9 cellular contexts compared by ENCODE assay signal in genomic region chr15:67176195-67176971, GRCh38.
DNase-seq lines count a peak whose midpoint lies in the region; ATAC-seq and TF ChIP-seq lines count a peak whose summit lies in the region.
"Had no signal": no experiment of that assay in that cellular context is flagged by ENCODE, and none has a peak within 500 bp of the region (broad histone marks: within the 10 kb centered on the region; RNA-seq: fewer than 3 reads in every experiment).

No MANE protein-coding gene starts in this region.

- TF ChIP-seq CTCF in lung (IDR thresholded peaks at IDR 0.05; ENCODE audit: control extremely low read depth, extremely low read depth) (no peak), transverse colon (IDR thresholded peaks at IDR 0.05) (no peak)

- H3K27me3 Mint-ChIP-seq in activated T-cell treated with anti-CD3 and anti-CD28 coated beads, Interleukin-2, amount 50 U/mL, for 72 hours (ENCODE audit: low read depth) = no peaks in the 10 kb centered on the region
- H3K27me3 Mint-ChIP-seq in activated T-helper 1 cell treated with anti-CD3 and anti-CD28 coated beads, Interleukin-12 subunit alpha, Interleukin-12 subunit beta, Interleukin-2, Interleukin-4 antibody, amounts not matched to agents 30 ng/mL and 10 ng/mL and 1 ng/mL, durations not matched to agents 14 hours and 24 hours and 36 hours (ENCODE audit: insufficient read depth) = no peaks in the 10 kb centered on the region

- TF ChIP-seq POLR2A in transverse colon (IDR thresholded peaks at IDR 0.05) = no peak

- H3K27ac ChIP-seq in lung (ENCODE audit: low read depth in 1 of 2, low read length in 1 of 2) (peak overlapping the region in 1 of 2 donors; percentile 68), transverse colon (peak overlapping the region; percentile 13 to 62 (median 51))

- no peak for DNase-seq in activated T-cell treated with anti-CD3 and anti-CD28 coated beads, Interleukin-2, amount 50 U/mL, for 72 hours
- no peak for DNase-seq in activated T-cell treated with anti-CD3 and anti-CD28 coated beads for 4 hours
- no peak for DNase-seq in activated T-helper 1 cell treated with anti-CD3 and anti-CD28 coated beads, Interleukin-12 subunit alpha, Interleukin-12 subunit beta, Interleukin-2, Interleukin-4 antibody, amounts not matched to agents 30 ng/mL and 10 ng/mL and 1 ng/mL, durations not matched to agents 14 hours and 24 hours and 36 hours (ENCODE audit: low spot score)
- peak; percentile 62 for DNase-seq in lung (ENCODE audit: low spot score)
- DNase-seq in transverse colon = no peak
- DNase-seq in HPDE6-E6E7 (ENCODE audit: extremely low spot score) = no peak
- DNase-seq in SKM-1 (lab: John Stamatoyannopoulos, UW; ENCODE audit: unreplicated experiment) = no peak
- DNase-seq: NCI-H1436 had no signal

- WGBS in lung, 2 donors = 62 to 68% methylated on average over 14 of the region's 14 CpGs
- WGBS in transverse colon (ENCODE audit: low coverage in 1 of 2), 2 donors = 64 to 71% methylated on average over 6 to 14 of the region's 14 CpGs

- H3K4me3 ChIP-seq in lung (no peak overlapping the region), transverse colon (no peak overlapping the region)

- no peak for TF ChIP-seq EP300 in transverse colon (IDR thresholded peaks at IDR 0.05; ENCODE audit: low read depth)

- intact Hi-C loops in activated T-helper 1 cell treated with anti-CD3 and anti-CD28 coated beads, Interleukin-12 subunit alpha, Interleukin-12 subunit beta, Interleukin-2, Interleukin-4 antibody, amounts not matched to agents 30 ng/mL and 10 ng/mL and 1 ng/mL, durations not matched to agents 14 hours and 24 hours and 36 hours (cut with micrococcal nuclease) = no loop called here
- intact Hi-C loops in transverse colon (cut with DNase I; ENCODE audit: low total_unique reads) = no loop called here

- peak overlapping the region; percentile 48 to 80 for H3K4me3 Mint-ChIP-seq in activated T-cell treated with anti-CD3 and anti-CD28 coated beads, Interleukin-2, amount 50 U/mL, for 72 hours
- no peak overlapping the region for H3K4me3 Mint-ChIP-seq in activated T-helper 1 cell treated with anti-CD3 and anti-CD28 coated beads, Interleukin-12 subunit alpha, Interleukin-12 subunit beta, Interleukin-2, Interleukin-4 antibody, amounts not matched to agents 30 ng/mL and 10 ng/mL and 1 ng/mL, durations not matched to agents 14 hours and 24 hours and 36 hours

- H3K4me1 Mint-ChIP-seq in activated T-cell treated with anti-CD3 and anti-CD28 coated beads, Interleukin-2, amount 50 U/mL, for 72 hours (ENCODE audit: low read depth) = peaks cover 63% of the 10 kb centered on the region
- H3K4me1 Mint-ChIP-seq in activated T-helper 1 cell treated with anti-CD3 and anti-CD28 coated beads, Interleukin-12 subunit alpha, Interleukin-12 subunit beta, Interleukin-2, Interleukin-4 antibody, amounts not matched to agents 30 ng/mL and 10 ng/mL and 1 ng/mL, durations not matched to agents 14 hours and 24 hours and 36 hours (ENCODE audit: low read depth) = peaks cover 77% of the 10 kb centered on the region

- no peak for ATAC-seq in activated T-cell treated with anti-CD3 and anti-CD28 coated beads, Interleukin-2, amount 50 U/mL, for 72 hours (replicated peaks in 1 of 2)
- ATAC-seq in lung (ENCODE audit: insufficient read depth, low FRiP score) = no peak
- no peak for ATAC-seq in GM21529 (IDR thresholded peaks at IDR 0.05; ENCODE audit: unreplicated experiment)

- H3K36me3 ChIP-seq in lung (ENCODE audit: control insufficient read depth in 2 of 2, insufficient read depth in 2 of 2, low read length in 2 of 2) (peaks cover 0 to 14% of the 10 kb centered on the region in 2 donors), transverse colon (no peaks in the 10 kb centered on the region)

- H3K27ac Mint-ChIP-seq in activated T-cell treated with anti-CD3 and anti-CD28 coated beads, Interleukin-2, amount 50 U/mL, for 72 hours = peak overlapping the region; percentile 52
- peak overlapping the region; percentile 83 for H3K27ac Mint-ChIP-seq in activated T-helper 1 cell treated with anti-CD3 and anti-CD28 coated beads, Interleukin-12 subunit alpha, Interleukin-12 subunit beta, Interleukin-2, Interleukin-4 antibody, amounts not matched to agents 30 ng/mL and 10 ng/mL and 1 ng/mL, durations not matched to agents 14 hours and 24 hours and 36 hours

- no peaks in the 10 kb centered on the region for H3K27me3 ChIP-seq in lung (ENCODE audit: control insufficient read depth, insufficient read depth)
- no peaks in the 10 kb centered on the region for H3K27me3 ChIP-seq in transverse colon

- no peaks in the 10 kb centered on the region for H3K9me3 ChIP-seq in lung (ENCODE audit: control insufficient read depth in 2 of 2, insufficient read depth in 1 of 2, low read length in 1 of 2)
- no peaks in the 10 kb centered on the region for H3K9me3 ChIP-seq in transverse colon

- peaks cover 2 to 6% of the 10 kb centered on the region in 2 donors for H3K36me3 Mint-ChIP-seq in activated T-cell treated with anti-CD3 and anti-CD28 coated beads, Interleukin-2, amount 50 U/mL, for 72 hours (ENCODE audit: insufficient read depth in 2 of 2)
- peaks cover 62% of the 10 kb centered on the region for H3K36me3 Mint-ChIP-seq in activated T-helper 1 cell treated with anti-CD3 and anti-CD28 coated beads, Interleukin-12 subunit alpha, Interleukin-12 subunit beta, Interleukin-2, Interleukin-4 antibody, amounts not matched to agents 30 ng/mL and 10 ng/mL and 1 ng/mL, durations not matched to agents 14 hours and 24 hours and 36 hours (ENCODE audit: low read depth)

- in situ Hi-C loops in transverse colon (cut with MboI; ENCODE audit: low pct_ligation_motif_present in 1 of 4, low pct_unique_long_range_greater_than_20kb in 1 of 4, low sequenced_read_pairs in 3 of 4) = no loop called here

- H3K9me3 Mint-ChIP-seq in activated T-cell treated with anti-CD3 and anti-CD28 coated beads, Interleukin-2, amount 50 U/mL, for 72 hours = no peaks in the 10 kb centered on the region
- H3K9me3 Mint-ChIP-seq in activated T-helper 1 cell treated with anti-CD3 and anti-CD28 coated beads, Interleukin-12 subunit alpha, Interleukin-12 subunit beta, Interleukin-2, Interleukin-4 antibody, amounts not matched to agents 30 ng/mL and 10 ng/mL and 1 ng/mL, durations not matched to agents 14 hours and 24 hours and 36 hours = no peaks in the 10 kb centered on the region

- peaks cover 16 to 17% of the 10 kb centered on the region in 2 donors for H3K4me1 ChIP-seq in lung (ENCODE audit: control insufficient read depth in 2 of 2, insufficient read depth in 2 of 2, low read length in 2 of 2)
- H3K4me1 ChIP-seq in transverse colon = peaks cover 0 to 36% (median 21%) of the 10 kb centered on the region in 4 donors
